Comparison of ENCODE assay signal across 1 cellular context in genomic region chr2:74554821-74555531, GRCh38.
A peak's percentile ranks its signal among the peaks of the same experiment; 100 is the strongest.
TF ChIP-seq lines count a peak whose summit lies in the region.

No MANE protein-coding gene starts in this region.

TF ChIP-seq in GM12878, 131 proteins besides CTCF, POLR2A, EP300 and RAD21 (continued from another document):
- TF ChIP-seq, protein P1, sequence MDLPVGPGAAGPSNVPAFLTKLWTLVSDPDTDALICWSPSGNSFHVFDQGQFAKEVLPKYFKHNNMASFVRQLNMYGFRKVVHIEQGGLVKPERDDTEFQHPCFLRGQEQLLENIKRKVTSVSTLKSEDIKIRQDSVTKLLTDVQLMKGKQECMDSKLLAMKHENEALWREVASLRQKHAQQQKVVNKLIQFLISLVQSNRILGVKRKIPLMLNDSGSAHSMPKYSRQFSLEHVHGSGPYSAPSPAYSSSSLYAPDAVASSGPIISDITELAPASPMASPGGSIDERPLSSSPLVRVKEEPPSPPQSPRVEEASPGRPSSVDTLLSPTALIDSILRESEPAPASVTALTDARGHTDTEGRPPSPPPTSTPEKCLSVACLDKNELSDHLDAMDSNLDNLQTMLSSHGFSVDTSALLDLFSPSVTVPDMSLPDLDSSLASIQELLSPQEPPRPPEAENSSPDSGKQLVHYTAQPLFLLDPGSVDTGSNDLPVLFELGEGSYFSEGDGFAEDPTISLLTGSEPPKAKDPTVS (IDR thresholded peaks at IDR 0.05; ENCODE audit: low read depth, low read length), result no peak
- TF ChIP-seq CREB1 (IDR thresholded peaks at IDR 0.05; ENCODE audit: low read depth), result no peak
- TF ChIP-seq POLR2AphosphoS5 (IDR thresholded peaks at IDR 0.05; ENCODE audit: low read length), result peak; percentile 35; the same call in 1 of the 2 replicates
- TF ChIP-seq IKZF2 (IDR thresholded peaks at IDR 0.05), result peak in 1 of 2 experiments; percentile 34
- no peak for TF ChIP-seq PAX5 (IDR thresholded peaks at IDR 0.05; ENCODE audit: borderline replicate concordance, low read depth, low read length)
- no peak for TF ChIP-seq TAF1 (IDR thresholded peaks at IDR 0.05; ENCODE audit: borderline replicate concordance, low read depth, low read length)
- peak; percentile 45; the same call in 1 of the 2 replicates for TF ChIP-seq RELB (IDR thresholded peaks at IDR 0.05; ENCODE audit: low read depth)
- peak; percentile 37; the same call in 1 of the 2 replicates for TF ChIP-seq BACH1 (IDR thresholded peaks at IDR 0.05; ENCODE audit: borderline replicate concordance)
- TF ChIP-seq POLR2AphosphoS2 (IDR thresholded peaks at IDR 0.05; ENCODE audit: low read depth, low read length), result no peak
- TF ChIP-seq MTA2 (IDR thresholded peaks at IDR 0.05; ENCODE audit: low read depth), result no peak
- no peak for TF ChIP-seq SRF (IDR thresholded peaks at IDR 0.05; ENCODE audit: low read depth in 2 of 2, low read length in 2 of 2)
- TF ChIP-seq STAT3 (IDR thresholded peaks at IDR 0.05; ENCODE audit: low read depth, low read length), result no peak
- no peak for TF ChIP-seq BRCA1 (IDR thresholded peaks at IDR 0.05; ENCODE audit: low read depth, low read length)
- no peak; the same call in 1 of the 2 replicates for TF ChIP-seq SIN3A (IDR thresholded peaks at IDR 0.05; ENCODE audit: low read depth, low read length)
- no peak for TF ChIP-seq SIX5 (IDR thresholded peaks at IDR 0.05; ENCODE audit: low read depth, low read length, severe bottlenecking)
- TF ChIP-seq BCLAF1 (IDR thresholded peaks at IDR 0.05), result no peak
- TF ChIP-seq PAX8 (IDR thresholded peaks at IDR 0.05), result no peak
- no peak for TF ChIP-seq HDAC6 (IDR thresholded peaks at IDR 0.05; ENCODE audit: unreplicated experiment)
- no peak for TF ChIP-seq CREM (IDR thresholded peaks at IDR 0.05; ENCODE audit: low read depth)
- no peak for TF ChIP-seq CUX1 (IDR thresholded peaks at IDR 0.05; ENCODE audit: insufficient replicate concordance, low read depth, low read length)
- TF ChIP-seq WRNIP1 (IDR thresholded peaks at IDR 0.05; ENCODE audit: borderline replicate concordance, low read depth, low read length), result no peak
- no peak for TF ChIP-seq TCF3 (IDR thresholded peaks at IDR 0.05; ENCODE audit: borderline replicate concordance, insufficient read depth, low read depth, low read length)
- TF ChIP-seq SPI1 (IDR thresholded peaks at IDR 0.05; ENCODE audit: borderline replicate concordance, insufficient read depth, low read depth, low read length), result no peak
TF ChIP-seq in GM12878: peak in this region for 14.
